15 cellular contexts compared by ENCODE assay signal in the genomic region with DNA sequence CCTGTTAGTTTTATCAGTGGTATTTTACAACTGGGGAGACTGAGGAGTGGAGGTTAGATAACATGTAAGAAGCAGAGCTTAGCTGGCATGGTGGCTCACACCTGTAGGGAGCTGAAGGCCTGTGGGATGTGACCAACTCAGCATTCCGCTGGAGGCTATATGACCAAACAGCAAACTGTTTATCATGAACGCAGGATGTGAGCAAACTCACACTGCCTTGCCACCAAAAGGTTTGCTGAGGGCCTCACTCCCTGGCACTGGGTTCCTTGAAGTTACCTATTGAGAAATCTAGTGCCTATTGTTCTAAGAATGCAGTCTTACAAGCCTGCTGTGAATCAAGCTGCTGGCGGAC. TPM values are rescaled to one million over a fixed set of nuclear protein-coding genes. Genes with fewer than 3 reads are reported as not detected.
DNase-seq lines count a peak whose midpoint lies in the region; ATAC-seq, FAIRE-seq and TF ChIP-seq lines count a peak whose summit lies in the region.
"Had no signal": no experiment of that assay in that cellular context is flagged by ENCODE, and none has a peak within 500 bp of the region (broad histone marks: within the 10 kb centered on the region; RNA-seq: fewer than 3 reads in every experiment).

No MANE protein-coding gene starts in this region.

- H3K9ac ChIP-seq in PC-3 (ENCODE audit: low read length): no peak overlapping the region
- H3K9ac ChIP-seq: BLaER1, KMS-11 had no signal

- H3K27ac ChIP-seq in breast epithelium (no peak overlapping the region), PC-3 (ENCODE audit: low read length) (no peak overlapping the region)
- H3K27ac ChIP-seq: 22Rv1, BLaER1, KMS-11 had no signal

- H3K9me3 ChIP-seq in breast epithelium (no peaks in the 10 kb centered on the region), PC-3 (ENCODE audit: low read length) (no peaks in the 10 kb centered on the region)
- H3K9me3 ChIP-seq: BLaER1, HAP-1 had no signal

- no peaks in the 10 kb centered on the region for H3K79me2 ChIP-seq in PC-3 (ENCODE audit: low read length)

- peaks cover 13% of the 10 kb centered on the region for H3K36me3 Mint-ChIP-seq in MCF 10A (ENCODE audit: insufficient read depth, unreplicated experiment)

- H3K9me3 Mint-ChIP-seq in MCF 10A (ENCODE audit: unreplicated experiment): no peaks in the 10 kb centered on the region
- H3K9me3 Mint-ChIP-seq: CD4-positive, alpha-beta T cell had no signal

- peaks cover 5% of the 10 kb centered on the region for H3K36me3 ChIP-seq in breast epithelium
- H3K36me3 ChIP-seq in PC-3 (ENCODE audit: low read depth, low read length): peaks cover 11% of the 10 kb centered on the region; the same call in 1 of the 2 replicates

- H3F3A ChIP-seq in PC-3 (ENCODE audit: low read length, unreplicated experiment): no peaks in the 10 kb centered on the region

- H3K4me1 Mint-ChIP-seq in MCF 10A (ENCODE audit: insufficient read depth, unreplicated experiment): no peaks in the 10 kb centered on the region

- H4K20me1 ChIP-seq in PC-3 (ENCODE audit: low read length): no peaks in the 10 kb centered on the region
- H4K20me1 ChIP-seq: BLaER1 had no signal

- intact Hi-C loops in MCF 10A (cut with micrococcal nuclease) (loop anchor here (1.0 to 10.0 kb wide), 5 partner anchors 67 to 677 kb away; partner anchors contain the start of gene CCDC175), breast epithelium (cut with DNase I; ENCODE audit: low total_unique reads) (no loop called here), PC-3 (cut with micrococcal nuclease) (loop anchor here (1.0 to 2.0 kb wide), 3 partner anchors 69 to 677 kb away; partner anchors contain the start of gene CCDC175)

- CTCF ChIA-PET in MCF 10A (lab: Yijun Ruan, JAX) (interaction anchor here (0.8 to 4.3 kb wide), 16 partner anchors 10 to 479 kb away, joined by 3 to 45 read pairs (median 5); no protein-coding TSS in a partner anchor), PC-3 (lab: Charles Lee) (interaction anchor here (0.6 to 1.6 kb wide), 6 partner anchors 28 to 390 kb away, joined by 3 to 15 read pairs (median 3); partner anchors contain the start of gene CCDC175)

- POLR2A ChIA-PET in MCF 10A (lab: Yijun Ruan, JAX): interaction anchor here (0.6 to 2.1 kb wide), 3 partner anchors 24 to 132 kb away, joined by 3 to 6 read pairs (median 3); partner anchors contain the start of genes JKAMP and L3HYPDH
- POLR2A ChIA-PET in PC-3 (lab: Charles Lee; ENCODE audit: unreplicated experiment): interaction anchor here (0.5 to 0.9 kb wide), 2 partner anchors 20 to 59 kb away, joined by 4 to 6 read pairs; no protein-coding TSS in a partner anchor

- no peak overlapping the region for H2AFZ ChIP-seq in PC-3 (ENCODE audit: low read length)

- FAIRE-seq in GM19239 (lab: Jason Lieb, UNC): no peak
- FAIRE-seq: RCC 7860 had no signal

- no peaks in the 10 kb centered on the region for H3K4me1 ChIP-seq in breast epithelium
- H3K4me1 ChIP-seq in PC-3 (ENCODE audit: insufficient read depth, low read length): peaks cover 7% of the 10 kb centered on the region
- H3K4me1 ChIP-seq: HAP-1 had no signal

- H3K4me3 Mint-ChIP-seq in MCF 10A (ENCODE audit: unreplicated experiment): no peak overlapping the region
- H3K4me3 Mint-ChIP-seq: CD4-positive, alpha-beta T cell had no signal

- DNase-seq in MCF 10A (ENCODE audit: unreplicated experiment) (peak; percentile 51), breast epithelium (ENCODE audit: low spot score in 2 of 2) (no peak), PC-3 (peak; percentile 89), epithelial cell of esophagus (ENCODE audit: low read depth) (peak; percentile 90), NCI-H187 (lab: John Stamatoyannopoulos, UW) (no peak), GM19239 (ENCODE audit: insufficient read length, low spot score) (no peak), dedifferentiated amniotic fluid mesenchymal stem cell (ENCODE audit: extremely low spot score) (no peak)
- DNase-seq: Right ventricle myocardium superior had no signal

- H3K9me2 ChIP-seq in PC-3 (replicated peaks; ENCODE audit: low read length): no peaks in the 10 kb centered on the region

- H3K27me3 ChIP-seq in breast epithelium (no peaks in the 10 kb centered on the region), PC-3 (ENCODE audit: low read length) (no peaks in the 10 kb centered on the region; the same call in 1 of the 2 replicates)
- H3K27me3 ChIP-seq: BLaER1 had no signal

- H3K4me3 ChIP-seq in breast epithelium (no peak overlapping the region), PC-3 (ENCODE audit: low read length) (no peak overlapping the region), epithelial cell of esophagus (ENCODE audit: low read length) (no peak overlapping the region)
- H3K4me3 ChIP-seq: BLaER1, HAP-1 had no signal

- H3K27ac Mint-ChIP-seq in MCF 10A (ENCODE audit: low read depth, unreplicated experiment): peak overlapping the region; percentile 51
- H3K27ac Mint-ChIP-seq: CD4-positive, alpha-beta T cell had no signal

- no TSS peak for BruUV-seq in MCF 10A (replicated peaks; lab: Mats Ljungman, UMichigan)
- BruUV-seq in PC-3 (replicated peaks; lab: Mats Ljungman, UMichigan): no TSS peak

- H3K4me2 ChIP-seq in PC-3 (ENCODE audit: low read length): no peak overlapping the region
- H3K4me2 ChIP-seq: BLaER1, KMS-11 had no signal

- no peak for TF ChIP-seq POLR2A in breast epithelium (IDR thresholded peaks at IDR 0.05)

- TF ChIP-seq CTCF in MCF 10A (IDR thresholded peaks at IDR 0.05; ENCODE audit: unreplicated experiment) (no peak), breast epithelium (IDR thresholded peaks at IDR 0.05) (no peak), PC-3 (conservative IDR thresholded peaks at IDR 0.05; ENCODE audit: low read depth, low read length) (no peak), epithelial cell of esophagus (IDR thresholded peaks at IDR 0.05; ENCODE audit: insufficient read depth, low read depth, low read length, missing control alignments) (no peak)

- H3K27me3 Mint-ChIP-seq in MCF 10A (ENCODE audit: insufficient read depth, unreplicated experiment): no peaks in the 10 kb centered on the region

- ATAC-seq in PC-3 (peak; percentile 15), HG02885 (IDR thresholded peaks at IDR 0.05; ENCODE audit: poor library complexity, unreplicated experiment) (no peak)

RNA-seq across cellular contexts. Expression of gene JKAMP, which starts 23.4 kb away (rescaled TPM):
- 29.7 and 35.8 TPM in 2 replicates for total RNA-seq in MCF 10A (2022)
- total RNA-seq in breast epithelium: 10 to 100 TPM; 53.4 to 74.8 (median 64.8) TPM
- 130 and 147 TPM in 2 replicates for total RNA-seq in PC-3 (2014; rRNA removed)

RNA-seq across cellular contexts. Expression of gene L3HYPDH, which starts 23.5 kb away (rescaled TPM):
- total RNA-seq in MCF 10A (2022) (32.5 and 35.0 TPM in 2 replicates), breast epithelium (10 to 100 TPM; 56.5 to 74.4 (median 70.9) TPM), PC-3 (2014; rRNA removed) (108 and 117 TPM in 2 replicates)

RNA-seq across cellular contexts. Expression of gene GPR135, which starts 42.5 kb away (rescaled TPM):
- total RNA-seq in MCF 10A (2022) (7.6 and 7.7 TPM in 2 replicates), breast epithelium (1 to 10 TPM; 4.4 to 5.9 (median 5.1) TPM), PC-3 (2014; rRNA removed) (6.7 and 10.3 TPM in 2 replicates)

Comparison
In these comparisons a context has a peak if more than half of its experiments do, and no peak if none do; other contexts are left out.
1. DNase-seq: peak in MCF 10A (single experiment), PC-3 (single experiment) and epithelial cell of esophagus (single experiment); none in breast epithelium (0 of 2), NCI-H187 (0 of 2), GM19239 (single experiment) and dedifferentiated amniotic fluid mesenchymal stem cell (single experiment).